Comparison of ENCODE assay signal across 1 cellular context in genomic region chr1:219500327-219500897, GRCh38.
TF ChIP-seq lines count a peak whose summit lies in the region.

No MANE protein-coding gene starts in this region.

TF ChIP-seq in H1, 55 proteins besides CTCF, POLR2A, EP300 and RAD21 (continued from another document):
- TF ChIP-seq CHD1 (IDR thresholded peaks at IDR 0.05; ENCODE audit: low read depth, low read length) (no peak), YY1 (IDR thresholded peaks at IDR 0.05; ENCODE audit: low read depth, low read length) (no peak), ASH2L (IDR thresholded peaks at IDR 0.05; ENCODE audit: low read length) (no peak)
